In genomic region chr3:172616061-172616461, GRCh38 we compare ENCODE assay signal across 13 cellular contexts.
DNase-seq lines count a peak whose midpoint lies in the region; ATAC-seq and TF ChIP-seq lines count a peak whose summit lies in the region.
"Had no signal": no experiment of that assay in that cellular context is flagged by ENCODE, and none has a peak within 500 bp of the region (broad histone marks: within the 10 kb centered on the region; RNA-seq: fewer than 3 reads in every experiment).

No MANE protein-coding gene starts in this region.

- no peaks in the 10 kb centered on the region for H3K36me3 ChIP-seq in fibroblast of lung (ENCODE audit: control insufficient read depth, insufficient read depth, low read length)
- H3K36me3 ChIP-seq: suprapubic skin had no signal

- no peak for DNase-seq in CD4-positive, alpha-beta T cell
- DNase-seq in fibroblast of lung (ENCODE audit: low read depth in 2 of 2) (peak; percentile 25 to 30), medulla oblongata (ENCODE audit: extremely low spot score) (no peak), MV-4-11 (lab: John Stamatoyannopoulos, UW) (no peak), NCI-H2196 (lab: John Stamatoyannopoulos, UW; ENCODE audit: unreplicated experiment) (no peak)
- DNase-seq: Calu3; occipital lobe; SHP77 treated with DMSO at 0.1 percent for 48 hours; stimulated activated CD4-positive, alpha-beta T cell treated with anti-CD3 and anti-CD28 coated beads, Interleukin-4, amount 100 ng/mL, for 24 hours had no signal

- no peak for ATAC-seq in CD4-positive, alpha-beta T cell (ENCODE audit: poor library complexity)
- peak; percentile 78 for ATAC-seq in GM18868 (IDR thresholded peaks at IDR 0.05; ENCODE audit: unreplicated experiment)
- ATAC-seq in HG03378 (IDR thresholded peaks at IDR 0.05; ENCODE audit: unreplicated experiment): peak; percentile 79
- no peak for ATAC-seq in HG03280 (IDR thresholded peaks at IDR 0.05; ENCODE audit: unreplicated experiment)

- intact Hi-C loops in CD4-positive, alpha-beta T cell (cut with DNase I, micrococcal nuclease): no loop called here

- H2AFZ ChIP-seq in fibroblast of lung (ENCODE audit: low read length): no peak overlapping the region

- H4K20me1 ChIP-seq in fibroblast of lung (ENCODE audit: control insufficient read depth, extremely low read depth, insufficient read depth, low read length): no peaks in the 10 kb centered on the region

- peaks cover under 1% of the 10 kb centered on the region for H3K9me3 Mint-ChIP-seq in CD4-positive, alpha-beta T cell

- TF ChIP-seq CTCF in CD4-positive, alpha-beta T cell (IDR thresholded peaks at IDR 0.05): no peak
- TF ChIP-seq CTCF in fibroblast of lung (conservative IDR thresholded peaks at IDR 0.05 in 1 of 2, IDR thresholded peaks at IDR 0.05 in 1 of 2; ENCODE audit: low read depth in 1 of 2, low read length in 2 of 2): no peak

- H3K4me3 Mint-ChIP-seq in CD4-positive, alpha-beta T cell: peak overlapping the region; percentile 75

- H3K4me3 ChIP-seq in fibroblast of lung (replicated peaks in 1 of 4; ENCODE audit: control extremely low read depth in 1 of 4, insufficient read depth in 1 of 4, low read depth in 3 of 4, low read length in 4 of 4): no peak overlapping the region
- H3K4me3 ChIP-seq: suprapubic skin had no signal

- CTCF ChIA-PET in CD4-positive, alpha-beta T cell (lab: Charles Lee): no interaction called here

- H3K27me3 ChIP-seq in CD4-positive, alpha-beta T cell (ENCODE audit: control insufficient read depth, insufficient read depth, low read length): no peaks in the 10 kb centered on the region
- H3K27me3 ChIP-seq in fibroblast of lung (ENCODE audit: control insufficient read depth, insufficient read depth, low read length): no peaks in the 10 kb centered on the region
- H3K27me3 ChIP-seq: suprapubic skin had no signal

- no peaks in the 10 kb centered on the region for H3K79me2 ChIP-seq in fibroblast of lung (ENCODE audit: control insufficient read depth, insufficient read depth, low read length)

- H3K9me3 ChIP-seq in CD4-positive, alpha-beta T cell (ENCODE audit: control insufficient read depth, low read length): no peaks in the 10 kb centered on the region
- no peaks in the 10 kb centered on the region for H3K9me3 ChIP-seq in fibroblast of lung (ENCODE audit: control insufficient read depth, insufficient read depth, low read depth, low read length)
- H3K9me3 ChIP-seq: suprapubic skin had no signal

- no peak overlapping the region for H3K9ac ChIP-seq in fibroblast of lung (ENCODE audit: insufficient read depth, low read length)

- H3K27ac Mint-ChIP-seq in CD4-positive, alpha-beta T cell: no peak overlapping the region

- peaks cover 5% of the 10 kb centered on the region for H3K36me3 Mint-ChIP-seq in CD4-positive, alpha-beta T cell (ENCODE audit: low read depth)

- H3K4me1 Mint-ChIP-seq in CD4-positive, alpha-beta T cell (ENCODE audit: low read depth): peaks cover 17% of the 10 kb centered on the region

- H3K27ac ChIP-seq in CD4-positive, alpha-beta T cell (ENCODE audit: low read depth, low read length): no peak overlapping the region
- H3K27ac ChIP-seq in fibroblast of lung (ENCODE audit: insufficient read depth, low read length): no peak overlapping the region
- H3K27ac ChIP-seq: suprapubic skin had no signal

- H3K27me3 Mint-ChIP-seq in CD4-positive, alpha-beta T cell: no peaks in the 10 kb centered on the region

- POLR2A ChIA-PET in CD4-positive, alpha-beta T cell (lab: Charles Lee): interaction anchor here (0.6 to 1.0 kb wide), 2 partner anchors 21 to 43 kb away, joined by 3 read pairs; no protein-coding TSS in a partner anchor

- peak overlapping the region; percentile 44 for H3K4me2 ChIP-seq in fibroblast of lung (ENCODE audit: extremely low read depth, insufficient read depth, low read length)

- H3K4me1 ChIP-seq in fibroblast of lung (ENCODE audit: control insufficient read depth, extremely low read depth, insufficient read depth, low read length): no peaks in the 10 kb centered on the region

Comparison
In these comparisons a context has a peak if more than half of its experiments do, and no peak if none do; other contexts are left out.
1. ATAC-seq: peak in GM18868 (single experiment) and HG03378 (single experiment); none in CD4-positive, alpha-beta T cell (single experiment) and HG03280 (single experiment).
2. DNase-seq: peak in fibroblast of lung (2 of 2); none in CD4-positive, alpha-beta T cell (0 of 10), medulla oblongata (single experiment), MV-4-11 (single experiment) and NCI-H2196 (single experiment).